Comparison of ENCODE assay signal across 8 cellular contexts in the genomic region with DNA sequence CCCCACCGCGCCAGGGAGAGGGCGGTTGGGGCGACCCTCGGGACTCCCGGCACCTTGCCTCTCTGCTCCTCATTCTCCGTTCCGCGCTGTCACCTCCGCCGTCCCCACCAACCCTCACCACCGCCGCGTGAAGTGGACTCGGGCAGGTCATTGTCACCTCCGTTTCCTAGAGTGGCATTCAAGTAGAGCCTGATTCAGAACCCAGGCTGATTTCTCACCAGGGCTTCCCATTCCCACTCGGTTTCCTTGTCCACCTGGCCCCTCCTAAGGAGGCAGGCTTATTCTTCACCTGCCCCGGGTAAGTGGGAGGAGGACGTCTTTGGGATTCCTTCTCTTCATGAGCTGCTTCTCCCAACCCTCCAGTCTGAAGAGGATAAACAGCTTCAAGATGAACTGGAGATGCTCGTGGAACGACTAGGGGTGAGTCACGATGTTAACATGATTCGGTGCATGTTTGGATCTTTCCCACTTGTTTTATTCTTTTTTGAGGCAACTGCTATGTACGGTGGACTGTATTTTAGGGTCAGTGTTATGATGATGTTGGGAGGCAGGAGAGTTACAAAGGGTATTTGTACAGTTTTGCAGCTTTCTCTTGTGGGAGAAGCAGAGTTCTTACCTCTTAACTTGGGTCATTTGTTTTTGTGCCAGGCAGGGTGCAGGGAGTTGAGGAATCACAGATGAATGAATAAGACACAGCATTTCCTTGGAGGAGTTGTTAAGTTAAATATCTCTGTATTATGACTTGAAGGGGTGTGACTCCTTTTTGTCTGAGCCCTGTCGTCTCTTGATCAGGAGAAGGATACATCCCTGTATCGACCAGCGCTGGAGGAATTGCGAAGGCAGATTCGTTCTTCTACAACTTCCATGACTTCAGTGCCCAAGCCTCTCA. TPM values are rescaled to one million over a fixed set of nuclear protein-coding genes. Genes with fewer than 3 reads are reported as not detected.
DNase-seq lines count a peak whose midpoint lies in the region; TF ChIP-seq lines count a peak whose summit lies in the region.

No MANE protein-coding gene starts in this region.

- no peaks in the 10 kb centered on the region for H4K20me1 ChIP-seq in mammary epithelial cell (ENCODE audit: insufficient read depth, low read length)

- peak overlapping the region; percentile 95 for H3K9ac ChIP-seq in mammary epithelial cell (ENCODE audit: insufficient read depth, low read length)

- in situ Hi-C loops in mammary epithelial cell (cut with MboI; ENCODE audit: low sequenced_read_pairs in 2 of 2), result no loop called here

- peak overlapping the region; percentile 80 to 100 (median 90) for H3K4me3 ChIP-seq in mammary epithelial cell (replicated peaks in 1 of 3; ENCODE audit: insufficient read depth in 1 of 3, low read depth in 2 of 3, low read length in 3 of 3)

- H2AFZ ChIP-seq in mammary epithelial cell (ENCODE audit: low read depth, low read length), result peak overlapping the region; percentile 66

- BruUV-seq in mammary epithelial cell (replicated peaks; lab: Mats Ljungman, UMichigan), result TSS peak; percentile 96

- TF ChIP-seq CTCF in mammary epithelial cell (conservative IDR thresholded peaks at IDR 0.05 in 1 of 2, IDR thresholded peaks at IDR 0.05 in 1 of 2; ENCODE audit: extremely low read depth in 1 of 2, insufficient read depth in 1 of 2, low read depth in 1 of 2, low read length in 2 of 2), result no peak
- no peak for TF ChIP-seq CTCF in mesothelial cell of epicardium (IDR thresholded peaks at IDR 0.05; ENCODE audit: unreplicated experiment)

- dilution Hi-C loops in mammary epithelial cell (cut with HindIII; ENCODE audit: low sequenced_read_pairs), result no loop called here

- H3K27me3 Mint-ChIP-seq in mesothelial cell of epicardium (ENCODE audit: low read depth), result peaks cover 4% of the 10 kb centered on the region

- peak overlapping the region; percentile 79 for H3K27ac ChIP-seq in mammary epithelial cell (ENCODE audit: insufficient read depth, low read depth, low read length)

- H3K27ac Mint-ChIP-seq in mesothelial cell of epicardium, result peak overlapping the region; percentile 98

- H3K27me3 ChIP-seq in mammary epithelial cell (ENCODE audit: insufficient read depth, low read length), result no peaks in the 10 kb centered on the region

- DNase-seq in ELR (ENCODE audit: low read depth) (peak; percentile 74), LHCN-M2 (ENCODE audit: low read depth) (peak; percentile 33), mammary epithelial cell (peak; percentile 44), mesothelial cell of epicardium (ENCODE audit: low spot score in 2 of 2, unreplicated experiment in 2 of 2) (no peak), HuH-7.5 (ENCODE audit: low spot score) (no peak), COLO829 (ENCODE audit: low spot score) (no peak), amniotic stem cell (lab: John Stamatoyannopoulos, UW) (no peak)
- DNase-seq in stimulated activated CD4-positive, alpha-beta T cell treated with anti-CD3 and anti-CD28 coated beads, Interleukin-1b, Interleukin-23, amount 100 ng/mL, for 48 hours, result no peak

- peaks cover 57% of the 10 kb centered on the region for H3K79me2 ChIP-seq in mammary epithelial cell (ENCODE audit: insufficient read depth, low read length)

- peak overlapping the region; percentile 98 for H3K4me3 Mint-ChIP-seq in mesothelial cell of epicardium

- H3K9me3 ChIP-seq in mammary epithelial cell (replicated peaks; ENCODE audit: insufficient read depth, low read length), result no peaks in the 10 kb centered on the region

- peaks cover 16% of the 10 kb centered on the region for H3K4me1 ChIP-seq in mammary epithelial cell (ENCODE audit: insufficient read depth, low read length)

- peak overlapping the region; percentile 94 for H3K4me2 ChIP-seq in mammary epithelial cell (ENCODE audit: insufficient read depth, low read depth, low read length)

- peaks cover 26% of the 10 kb centered on the region for H3K36me3 Mint-ChIP-seq in mesothelial cell of epicardium

- H3K36me3 ChIP-seq in mammary epithelial cell (ENCODE audit: insufficient read depth, low read length), result peaks cover 38% of the 10 kb centered on the region

- intact Hi-C loops in mammary epithelial cell (cut with micrococcal nuclease), result loop anchor here (1.0 to 2.0 kb wide), 2 partner anchors 33 to 63 kb away; no protein-coding TSS in a partner anchor

- WGBS in mammary epithelial cell (ENCODE audit: low coverage, missing lambda C conversion rate), result 23% methylated on average over 18 of the region's 29 CpGs

- H3K4me1 Mint-ChIP-seq in mesothelial cell of epicardium, result peaks cover 14% of the 10 kb centered on the region

- CTCF ChIA-PET in mammary epithelial cell (lab: Charles Lee; ENCODE audit: low non-redundant PET), result interaction anchor here (0.6 kb wide), 1 partner anchor 663 kb away, joined by 4 read pairs; no protein-coding TSS in a partner anchor

- no peaks in the 10 kb centered on the region for H3K9me3 Mint-ChIP-seq in mesothelial cell of epicardium

RNA-seq across cellular contexts. Expression of gene PSMD2, which starts 0.7 kb away (rescaled TPM):
- total RNA-seq in LHCN-M2 (2014; rRNA removed), result 623 and 688 TPM in 2 replicates
- polyA plus RNA-seq in LHCN-M2 (2012), result 515 TPM
- total RNA-seq in mammary epithelial cell, result 100 to 1,000 TPM; 276 to 541 TPM
- 485 TPM for polyA plus RNA-seq in mammary epithelial cell
- 594 TPM for polyA minus RNA-seq in mammary epithelial cell
- 223 to 240 TPM (median 232 TPM) in 3 replicates for total RNA-seq in mesothelial cell of epicardium

RNA-seq across cellular contexts. Expression of gene EIF4G1, which starts 14.7 kb away (rescaled TPM):
- total RNA-seq in LHCN-M2 (2014; rRNA removed), result 302 and 321 TPM in 2 replicates
- 221 TPM for polyA plus RNA-seq in LHCN-M2 (2012)
- total RNA-seq in mammary epithelial cell, result 100 to 1,000 TPM; 278 to 534 TPM
- 528 TPM for polyA plus RNA-seq in mammary epithelial cell
- polyA minus RNA-seq in mammary epithelial cell, result 785 TPM
- 364 to 377 TPM (median 376 TPM) in 3 replicates for total RNA-seq in mesothelial cell of epicardium

RNA-seq across cellular contexts. Expression of gene ECE2, which starts 23.9 kb away (rescaled TPM):
- total RNA-seq in LHCN-M2 (2014; rRNA removed), result not detected in 2 replicates
- not detected for polyA plus RNA-seq in LHCN-M2 (2012)
- under 1 TPM in 1 of 2 donors, not detected in 1; 0.33 TPM for total RNA-seq in mammary epithelial cell
- not detected for polyA plus RNA-seq in mammary epithelial cell
- polyA minus RNA-seq in mammary epithelial cell, result not detected
- not detected in 3 replicates for total RNA-seq in mesothelial cell of epicardium

RNA-seq across cellular contexts. Expression of gene FAM131A, which starts 37.7 kb away (rescaled TPM):
- total RNA-seq in LHCN-M2 (2014; rRNA removed), result 7.1 and 7.6 TPM in 2 replicates
- polyA plus RNA-seq in LHCN-M2 (2012), result 4.5 TPM
- total RNA-seq in mammary epithelial cell, result 10 to 100 TPM; 10.7 to 15.5 TPM
- polyA plus RNA-seq in mammary epithelial cell, result 12.1 TPM
- polyA minus RNA-seq in mammary epithelial cell, result 14.8 TPM
- 14.3 to 17.4 TPM (median 15.1 TPM) in 3 replicates for total RNA-seq in mesothelial cell of epicardium

RNA-seq across cellular contexts. Expression of gene CAMK2N2, which starts 38.4 kb away (rescaled TPM):
- total RNA-seq in LHCN-M2 (2014; rRNA removed) (0.69 TPM in 1 of 2 replicates, not detected in the other), mammary epithelial cell (1 to 10 TPM in 1 of 2 donors, not detected in 1; 3.7 TPM), mesothelial cell of epicardium (0.16 TPM in 2 of 3 replicates, not detected in the other)
- 1.3 TPM for polyA plus RNA-seq in LHCN-M2 (2012)
- 0.92 TPM for polyA plus RNA-seq in mammary epithelial cell
- 0.98 TPM for polyA minus RNA-seq in mammary epithelial cell

Comparison
In these comparisons a context has a peak if more than half of its experiments do, and no peak if none do; other contexts are left out.
1. DNase-seq: peak in ELR (single experiment), LHCN-M2 (single experiment) and mammary epithelial cell (single experiment); none in mesothelial cell of epicardium (0 of 2), HuH-7.5 (single experiment), COLO829 (single experiment), stimulated activated CD4-positive, alpha-beta T cell treated with anti-CD3 and anti-CD28 coated beads, Interleukin-1b, Interleukin-23, amount 100 ng/mL, for 48 hours (single experiment) and amniotic stem cell (single experiment).